ENCODE assay signal across 2 cellular contexts in genomic region chrX:49610718-49611310, GRCh38.
TF ChIP-seq lines count a peak whose summit lies in the region.

No MANE protein-coding gene starts in this region.

TF ChIP-seq in HEK293, 187 proteins besides CTCF, POLR2A, EP300 and RAD21 (continues in another document):
- TF ChIP-seq REPIN1 (tag by site-specific recombination; IDR thresholded peaks at IDR 0.05; ENCODE audit: low read depth): no peak
- 0 out of 2 replicates have a peak, but pooled peaks have one; percentile 23 for TF ChIP-seq ZSCAN30 (tag by site-specific recombination; IDR thresholded peaks at IDR 0.05)
- peak; percentile 66; the same call in 1 of the 2 replicates for TF ChIP-seq ZNF24 (tag by site-specific recombination; IDR thresholded peaks at IDR 0.05)
- TF ChIP-seq ZNF132 (tag by site-specific recombination; IDR thresholded peaks at IDR 0.05; ENCODE audit: borderline replicate concordance): no peak
- TF ChIP-seq TRIM28 (IDR thresholded peaks at IDR 0.05; ENCODE audit: borderline replicate concordance, low read length): peak; percentile 98
- no peak for TF ChIP-seq HIC1 (tag by site-specific recombination; IDR thresholded peaks at IDR 0.05)
- 0 out of 2 replicates have a peak, but pooled peaks have one; percentile 23 for TF ChIP-seq ZNF692 (tag by site-specific recombination; IDR thresholded peaks at IDR 0.05)
- TF ChIP-seq GLI2 (tag by site-specific recombination; IDR thresholded peaks at IDR 0.05; ENCODE audit: borderline replicate concordance, low read depth): peak; percentile 39; the same call in 1 of the 2 replicates
- no peak for TF ChIP-seq HOXD13 (CRISPR knock-in tag; IDR thresholded peaks at IDR 0.05; ENCODE audit: borderline replicate concordance)
- TF ChIP-seq, protein P1, sequence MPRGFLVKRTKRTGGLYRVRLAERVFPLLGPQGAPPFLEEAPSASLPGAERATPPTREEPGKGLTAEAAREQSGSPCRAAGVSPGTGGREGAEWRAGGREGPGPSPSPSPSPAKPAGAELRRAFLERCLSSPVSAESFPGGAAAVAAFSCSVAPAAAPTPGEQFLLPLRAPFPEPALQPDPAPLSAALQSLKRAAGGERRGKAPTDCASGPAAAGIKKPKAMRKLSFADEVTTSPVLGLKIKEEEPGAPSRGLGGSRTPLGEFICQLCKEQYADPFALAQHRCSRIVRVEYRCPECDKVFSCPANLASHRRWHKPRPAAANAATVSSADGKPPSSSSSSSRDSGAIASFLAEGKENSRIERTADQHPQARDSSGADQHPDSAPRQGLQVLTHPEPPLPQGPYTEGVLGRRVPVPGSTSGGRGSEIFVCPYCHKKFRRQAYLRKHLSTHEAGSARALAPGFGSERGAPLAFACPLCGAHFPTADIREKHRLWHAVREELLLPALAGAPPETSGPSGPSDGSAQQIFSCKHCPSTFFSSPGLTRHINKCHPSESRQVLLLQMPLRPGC (tag by site-specific recombination; IDR thresholded peaks at IDR 0.05): 0 out of 2 replicates have a peak, but pooled peaks have one; percentile 43
- TF ChIP-seq ZNF350 (tag by site-specific recombination; IDR thresholded peaks at IDR 0.05): peak; percentile 81
- no peak for TF ChIP-seq ZNF747 (tag by site-specific recombination; IDR thresholded peaks at IDR 0.05)
- peak; percentile 85 for TF ChIP-seq OSR2 (tag by site-specific recombination; IDR thresholded peaks at IDR 0.05)
- no peak for TF ChIP-seq ZNF2 (tag by site-specific recombination; IDR thresholded peaks at IDR 0.05)
- TF ChIP-seq ZFP41 (tag by site-specific recombination; IDR thresholded peaks at IDR 0.05; ENCODE audit: borderline replicate concordance): no peak
- TF ChIP-seq ZNF600 (tag by site-specific recombination; IDR thresholded peaks at IDR 0.05): no peak
- no peak for TF ChIP-seq SCRT2 (tag by site-specific recombination; IDR thresholded peaks at IDR 0.05)
- TF ChIP-seq, protein P2, sequence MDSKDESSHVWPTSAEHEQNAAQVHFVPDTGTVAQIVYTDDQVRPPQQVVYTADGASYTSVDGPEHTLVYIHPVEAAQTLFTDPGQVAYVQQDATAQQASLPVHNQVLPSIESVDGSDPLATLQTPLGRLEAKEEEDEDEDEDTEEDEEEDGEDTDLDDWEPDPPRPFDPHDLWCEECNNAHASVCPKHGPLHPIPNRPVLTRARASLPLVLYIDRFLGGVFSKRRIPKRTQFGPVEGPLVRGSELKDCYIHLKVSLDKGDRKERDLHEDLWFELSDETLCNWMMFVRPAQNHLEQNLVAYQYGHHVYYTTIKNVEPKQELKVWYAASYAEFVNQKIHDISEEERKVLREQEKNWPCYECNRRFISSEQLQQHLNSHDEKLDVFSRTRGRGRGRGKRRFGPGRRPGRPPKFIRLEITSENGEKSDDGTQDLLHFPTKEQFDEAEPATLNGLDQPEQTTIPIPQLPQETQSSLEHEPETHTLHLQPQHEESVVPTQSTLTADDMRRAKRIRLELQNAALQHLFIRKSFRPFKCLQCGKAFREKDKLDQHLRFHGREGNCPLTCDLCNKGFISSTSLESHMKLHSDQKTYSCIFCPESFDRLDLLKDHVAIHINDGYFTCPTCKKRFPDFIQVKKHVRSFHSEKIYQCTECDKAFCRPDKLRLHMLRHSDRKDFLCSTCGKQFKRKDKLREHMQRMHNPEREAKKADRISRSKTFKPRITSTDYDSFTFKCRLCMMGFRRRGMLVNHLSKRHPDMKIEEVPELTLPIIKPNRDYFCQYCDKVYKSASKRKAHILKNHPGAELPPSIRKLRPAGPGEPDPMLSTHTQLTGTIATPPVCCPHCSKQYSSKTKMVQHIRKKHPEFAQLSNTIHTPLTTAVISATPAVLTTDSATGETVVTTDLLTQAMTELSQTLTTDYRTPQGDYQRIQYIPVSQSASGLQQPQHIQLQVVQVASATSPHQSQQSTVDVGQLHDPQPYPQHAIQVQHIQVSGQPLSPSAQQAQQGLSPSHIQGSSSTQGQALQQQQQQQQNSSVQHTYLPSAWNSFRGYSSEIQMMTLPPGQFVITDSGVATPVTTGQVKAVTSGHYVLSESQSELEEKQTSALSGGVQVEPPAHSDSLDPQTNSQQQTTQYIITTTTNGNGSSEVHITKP (tag by site-specific recombination; IDR thresholded peaks at IDR 0.05): no peak

TF ChIP-seq in K562, 482 proteins besides CTCF, POLR2A, EP300 and RAD21:
- TF ChIP-seq ZNF436 (CRISPR knock-in tag; IDR thresholded peaks at IDR 0.05) (no peak), KDM1A (IDR thresholded peaks at IDR 0.05) (no peak), CREM (IDR thresholded peaks at IDR 0.05; ENCODE audit: low read depth) (no peak), HOMEZ (CRISPR knock-in tag; IDR thresholded peaks at IDR 0.05) (no peak), DACH1 (IDR thresholded peaks at IDR 0.05; ENCODE audit: partially characterized antibody) (no peak), ZZZ3 (IDR thresholded peaks at IDR 0.05) (no peak), SUPT5H (IDR thresholded peaks at IDR 0.05) (no peak), MEIS2 (IDR thresholded peaks at IDR 0.05; ENCODE audit: partially characterized antibody) (peak; percentile 40), CHD2 (IDR thresholded peaks at IDR 0.05; ENCODE audit: low read depth, low read length) (no peak), ZNF518B (CRISPR knock-in tag; IDR thresholded peaks at IDR 0.05) (no peak), XRCC5 (IDR thresholded peaks at IDR 0.05; ENCODE audit: low read depth, low read length) (no peak), EZH2 (IDR thresholded peaks at IDR 0.05; ENCODE audit: borderline replicate concordance, low read depth, low read length) (no peak), ZNF140 (CRISPR knock-in tag; IDR thresholded peaks at IDR 0.05) (no peak), CBX2 (IDR thresholded peaks at IDR 0.05; ENCODE audit: insufficient read depth, low read length, poor library complexity, severe bottlenecking) (no peak), ZNF174 (CRISPR knock-in tag; IDR thresholded peaks at IDR 0.05) (no peak), CBFA2T3 (IDR thresholded peaks at IDR 0.05) (peak; percentile 22), FOXK1 (CRISPR knock-in tag; IDR thresholded peaks at IDR 0.05; ENCODE audit: borderline replicate concordance) (no peak)
- TF ChIP-seq, protein P3, sequence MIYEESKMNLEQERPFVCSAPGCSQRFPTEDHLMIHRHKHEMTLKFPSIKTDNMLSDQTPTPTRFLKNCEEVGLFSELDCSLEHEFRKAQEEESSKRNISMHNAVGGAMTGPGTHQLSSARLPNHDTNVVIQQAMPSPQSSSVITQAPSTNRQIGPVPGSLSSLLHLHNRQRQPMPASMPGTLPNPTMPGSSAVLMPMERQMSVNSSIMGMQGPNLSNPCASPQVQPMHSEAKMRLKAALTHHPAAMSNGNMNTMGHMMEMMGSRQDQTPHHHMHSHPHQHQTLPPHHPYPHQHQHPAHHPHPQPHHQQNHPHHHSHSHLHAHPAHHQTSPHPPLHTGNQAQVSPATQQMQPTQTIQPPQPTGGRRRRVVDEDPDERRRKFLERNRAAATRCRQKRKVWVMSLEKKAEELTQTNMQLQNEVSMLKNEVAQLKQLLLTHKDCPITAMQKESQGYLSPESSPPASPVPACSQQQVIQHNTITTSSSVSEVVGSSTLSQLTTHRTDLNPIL (CRISPR knock-in tag; IDR thresholded peaks at IDR 0.05): no peak
